In genomic region chr2:97713296-97714083, GRCh38 we compare ENCODE assay signal across 9 cellular contexts. TPM values are rescaled to one million over a fixed set of nuclear protein-coding genes. Genes with fewer than 3 reads are reported as not detected.
DNase-seq lines count a peak whose midpoint lies in the region; ATAC-seq, FAIRE-seq and TF ChIP-seq lines count a peak whose summit lies in the region.
"Had no signal": no experiment of that assay in that cellular context is flagged by ENCODE, and none has a peak within 500 bp of the region (broad histone marks: within the 10 kb centered on the region; RNA-seq: fewer than 3 reads in every experiment).

Gene ZAP70 (plus strand): TSS chr2:97713576. CDS start chr2:97724037, 10,461 bp downstream.

- peak within 1 kb of the TSS; percentile 20 for H3K4me3 ChIP-seq in colonic mucosa

- peak within 1 kb of the TSS; percentile 100 for H3K27ac Mint-ChIP-seq in activated CD4-positive, alpha-beta T cell treated with anti-CD3 and anti-CD28 coated beads, Interleukin-2, amount 10 ng/mL, durations not matched to agents 24 days and 14 days

- H3K4me1 Mint-ChIP-seq in activated CD4-positive, alpha-beta T cell treated with anti-CD3 and anti-CD28 coated beads, Interleukin-2, amount 10 ng/mL, durations not matched to agents 24 days and 14 days: peaks cover 72% of the 10 kb centered on the region

- TF ChIP-seq POLR2A in GM12891 (IDR thresholded peaks at IDR 0.05; ENCODE audit: low read depth, low read length): peak; percentile 69; the same call in 1 of the 2 replicates

- peak within 1 kb of the TSS; percentile 92 for H3K4me3 Mint-ChIP-seq in activated CD4-positive, alpha-beta T cell treated with anti-CD3 and anti-CD28 coated beads, Interleukin-2, amount 10 ng/mL, durations not matched to agents 24 days and 14 days

- H3K9ac ChIP-seq in colonic mucosa (ENCODE audit: low read depth in 2 of 2, low read length in 2 of 2): peak within 1 kb of the TSS; percentile 19 to 46

- H3K36me3 ChIP-seq in colonic mucosa: no peaks in the 10 kb centered on the region

- H3K9me3 ChIP-seq in colonic mucosa: no peaks in the 10 kb centered on the region

- H3K27me3 ChIP-seq in colonic mucosa: no peaks in the 10 kb centered on the region

- no peak for ATAC-seq in HG03521 (IDR thresholded peaks at IDR 0.05; ENCODE audit: unreplicated experiment)
- no peak for ATAC-seq in GM18868 (IDR thresholded peaks at IDR 0.05; ENCODE audit: unreplicated experiment)

- peak; percentile 74 for FAIRE-seq in GM12891 (lab: Jason Lieb, UNC)

- H3K36me3 Mint-ChIP-seq in activated CD4-positive, alpha-beta T cell treated with anti-CD3 and anti-CD28 coated beads, Interleukin-2, amount 10 ng/mL, durations not matched to agents 24 days and 14 days (ENCODE audit: low read depth): peaks cover 46% of the 10 kb centered on the region

- no peak for DNase-seq in GM12891 (ENCODE audit: insufficient read length, low spot score)
- peak; percentile 91 for DNase-seq in activated CD4-positive, alpha-beta T cell treated with anti-CD3 and anti-CD28 coated beads, Interleukin-2, amount 10 ng/mL, durations not matched to agents 24 days and 14 days
- DNase-seq in colonic mucosa: no peak
- DNase-seq in stimulated activated CD4-positive, alpha-beta T cell treated with anti-CD3 and anti-CD28 coated beads, Interleukin-12 subunit alpha, Interleukin-12 subunit beta, amount 100 ng/mL, for 48 hours (ENCODE audit: low read depth in 2 of 3, low spot score in 1 of 3): peak in 2 of 3 donors; percentile 45 to 49
- DNase-seq in A172 (ENCODE audit: low spot score): no peak
- no peak for DNase-seq in NCI-H1092 (lab: John Stamatoyannopoulos, UW)
- DNase-seq: NCI-H748 treated with DMSO at 0.1 percent for 48 hours had no signal

- TF ChIP-seq CTCF in colonic mucosa (IDR thresholded peaks at IDR 0.05): no peak

- H3K27me3 Mint-ChIP-seq in activated CD4-positive, alpha-beta T cell treated with anti-CD3 and anti-CD28 coated beads, Interleukin-2, amount 10 ng/mL, durations not matched to agents 24 days and 14 days: no peaks in the 10 kb centered on the region

- H3K27ac ChIP-seq in colonic mucosa: peak within 1 kb of the TSS; percentile 17

- no peaks in the 10 kb centered on the region for H3K4me1 ChIP-seq in colonic mucosa

- no peaks in the 10 kb centered on the region for H3K9me3 Mint-ChIP-seq in activated CD4-positive, alpha-beta T cell treated with anti-CD3 and anti-CD28 coated beads, Interleukin-2, amount 10 ng/mL, durations not matched to agents 24 days and 14 days

- intact Hi-C loops in activated CD4-positive, alpha-beta T cell treated with anti-CD3 and anti-CD28 coated beads, Interleukin-2, amount 10 ng/mL, durations not matched to agents 24 days and 14 days (cut with micrococcal nuclease): loop anchor here (1.0 to 10.0 kb wide), 2 partner anchors 123 to 281 kb away; partner anchors contain the start of gene TMEM131
- intact Hi-C loops in colonic mucosa (cut with DNase I): no loop called here

TF ChIP-seq in GM12891, 5 proteins besides CTCF, POLR2A, EP300 and RAD21:
- no peak for TF ChIP-seq SPI1 (IDR thresholded peaks at IDR 0.05; ENCODE audit: low read depth, low read length)
- TF ChIP-seq POLR2AphosphoS5 (IDR thresholded peaks at IDR 0.05; ENCODE audit: low read depth, low read length): 0 out of 2 replicates have a peak, but pooled peaks have one; percentile 39
- TF ChIP-seq TAF1 (IDR thresholded peaks at IDR 0.05; ENCODE audit: low read depth, low read length): no peak

RNA-seq across cellular contexts. Expression of gene ZAP70, which starts in this region (rescaled TPM):
- 21.2 TPM for polyA plus RNA-seq in GM12891 (2012; ENCODE audit: low read depth, missing spikeins)
- 240 and 242 TPM in 2 replicates for total RNA-seq in activated CD4-positive, alpha-beta T cell treated with anti-CD3 and anti-CD28 coated beads, Interleukin-2, amount 10 ng/mL, durations not matched to agents 24 days and 14 days
- total RNA-seq in colonic mucosa: 1 to 10 TPM; 2.2 to 3.4 TPM
- not detected in 2 replicates for total RNA-seq in A172 (2014; rRNA removed; shearing (Covaris generic))

Comparison
In these comparisons a context has a peak if more than half of its experiments do, and no peak if none do; other contexts are left out.
1. RNA of gene ZAP70 (total RNA-seq): 240 to 242 TPM in activated CD4-positive, alpha-beta T cell treated with anti-CD3 and anti-CD28 coated beads, Interleukin-2, amount 10 ng/mL, durations not matched to agents 24 days and 14 days; 2.2 to 3.4 TPM in colonic mucosa and not detected in A172; every median in the first group is over 10 times any median in the second.
2. DNase-seq: peak in activated CD4-positive, alpha-beta T cell treated with anti-CD3 and anti-CD28 coated beads, Interleukin-2, amount 10 ng/mL, durations not matched to agents 24 days and 14 days (single experiment) and stimulated activated CD4-positive, alpha-beta T cell treated with anti-CD3 and anti-CD28 coated beads, Interleukin-12 subunit alpha, Interleukin-12 subunit beta, amount 100 ng/mL, for 48 hours (2 of 3); none in GM12891 (single experiment), colonic mucosa (single experiment), A172 (single experiment) and NCI-H1092 (single experiment).